ENCODE assay signal across 8 cellular contexts in the genomic region with DNA sequence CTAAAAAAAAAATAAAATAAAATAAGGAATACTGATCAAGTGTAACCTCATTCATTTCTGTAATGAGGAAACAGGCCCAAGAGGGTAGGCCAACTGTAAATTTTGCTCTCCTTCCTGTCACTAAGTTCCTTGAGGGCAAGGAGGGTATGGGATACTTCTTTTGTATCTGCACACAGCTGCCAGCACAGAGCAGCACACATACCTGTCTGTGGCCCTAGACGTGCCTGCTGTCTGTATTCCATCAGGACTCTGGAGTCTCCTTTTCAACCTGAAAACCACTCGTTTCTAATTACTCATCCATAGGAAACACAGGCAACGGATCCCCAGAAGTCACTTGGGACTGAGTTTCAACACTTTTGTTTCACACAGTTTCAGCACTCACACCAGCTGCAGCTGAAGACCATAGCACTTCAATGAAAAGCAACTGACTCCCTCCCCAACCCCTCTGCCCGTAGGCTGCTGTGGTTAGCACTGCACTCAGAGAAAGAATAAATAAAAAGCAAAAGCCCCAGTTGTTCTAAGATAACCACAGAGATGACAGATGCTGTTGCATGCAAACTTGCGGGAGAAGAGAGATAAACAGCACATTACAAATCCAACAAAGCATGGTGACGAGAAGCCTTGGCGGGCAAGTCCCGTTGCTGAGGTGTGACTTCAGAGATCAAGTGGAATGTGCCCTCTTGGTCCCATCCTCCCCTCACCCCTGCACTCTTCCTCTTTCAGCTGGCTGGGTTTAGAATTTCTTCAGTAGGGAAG. TPM values are rescaled to one million over a fixed set of nuclear protein-coding genes. Genes with fewer than 3 reads are reported as not detected.
DNase-seq lines count a peak whose midpoint lies in the region; ATAC-seq and TF ChIP-seq lines count a peak whose summit lies in the region.

No MANE protein-coding gene starts in this region.

- H2AFZ ChIP-seq in smooth muscle cell (ENCODE audit: low read depth) = no peak overlapping the region

- DNase-seq in Right ventricle myocardium superior (no peak), right atrium auricular region (ENCODE audit: low spot score) (no peak), T-helper 17 cell (peak in 1 of 3 donors; percentile 17), left lung (no peak), smooth muscle cell (lab: John Stamatoyannopoulos, UW; ENCODE audit: unreplicated experiment) (no peak), iPS-NIHi7 (ENCODE audit: extremely low spot score) (no peak), NCI-H1105 treated with DMSO at 0.1 percent for 48 hours (lab: John Stamatoyannopoulos, UW) (no peak)

- no peak overlapping the region for H3K4me3 ChIP-seq in right atrium auricular region
- no peak overlapping the region for H3K4me3 ChIP-seq in left lung
- H3K4me3 ChIP-seq in smooth muscle cell = no peak overlapping the region

- H3K9ac ChIP-seq in smooth muscle cell (ENCODE audit: low read depth) = no peak overlapping the region

- H3K4me2 ChIP-seq in smooth muscle cell = no peak overlapping the region

- peaks cover 33% of the 10 kb centered on the region for H3K4me1 Mint-ChIP-seq in T-helper 17 cell

- H3K79me2 ChIP-seq in smooth muscle cell (ENCODE audit: low read depth) = no peaks in the 10 kb centered on the region

- H3K36me3 ChIP-seq in right atrium auricular region (no peaks in the 10 kb centered on the region), left lung (peaks cover 0 to 8% of the 10 kb centered on the region in 2 donors), smooth muscle cell (ENCODE audit: low read depth) (no peaks in the 10 kb centered on the region)

- peak overlapping the region; percentile 90 for H3K27ac Mint-ChIP-seq in T-helper 17 cell

- H3K27me3 ChIP-seq in right atrium auricular region = no peaks in the 10 kb centered on the region
- no peaks in the 10 kb centered on the region for H3K27me3 ChIP-seq in left lung
- no peaks in the 10 kb centered on the region for H3K27me3 ChIP-seq in smooth muscle cell (ENCODE audit: low read depth)

- H3K36me3 Mint-ChIP-seq in T-helper 17 cell (ENCODE audit: low read depth) = peaks cover 16% of the 10 kb centered on the region

- TF ChIP-seq CTCF in right atrium auricular region (IDR thresholded peaks at IDR 0.05) (no peak), left lung (IDR thresholded peaks at IDR 0.05) (no peak), smooth muscle cell (IDR thresholded peaks at IDR 0.05; ENCODE audit: borderline replicate concordance, insufficient read depth, poor library complexity, severe bottlenecking) (no peak)

- ATAC-seq in Right ventricle myocardium superior (ENCODE audit: poor library complexity) (peak; percentile 63), HG03159 (IDR thresholded peaks at IDR 0.05; ENCODE audit: unreplicated experiment) (peak; percentile 79), T-helper 17 cell (peak; percentile 88), left lung (peak; percentile 8)

- peaks cover 0 to 15% of the 10 kb centered on the region in 2 donors for H3K4me1 ChIP-seq in right atrium auricular region
- peaks cover 0 to 35% of the 10 kb centered on the region in 2 donors for H3K4me1 ChIP-seq in left lung
- peaks cover 8% of the 10 kb centered on the region for H3K4me1 ChIP-seq in smooth muscle cell (ENCODE audit: low read depth)

- WGBS in smooth muscle cell (ENCODE audit: low lambda C conversion rate) = 21% methylated on average over 8 of the region's 8 CpGs

- peak overlapping the region; percentile 33 for H3K4me3 Mint-ChIP-seq in T-helper 17 cell

- intact Hi-C loops in Right ventricle myocardium superior (cut with DNase I) = no loop called here
- intact Hi-C loops in left lung (cut with DNase I) = no loop called here

- H3K9me3 ChIP-seq in right atrium auricular region (no peaks in the 10 kb centered on the region), T-helper 17 cell (ENCODE audit: control insufficient read depth, low read length, poor library complexity, severe bottlenecking) (peaks cover 2% of the 10 kb centered on the region), left lung (no peaks in the 10 kb centered on the region), smooth muscle cell (replicated peaks; ENCODE audit: low read depth) (no peaks in the 10 kb centered on the region)

- H3K27ac ChIP-seq in right atrium auricular region (no peak overlapping the region), left lung (peak overlapping the region in 1 of 2 donors; percentile 84), smooth muscle cell (ENCODE audit: low read depth) (no peak overlapping the region)

- peaks cover 4% of the 10 kb centered on the region for H4K20me1 ChIP-seq in smooth muscle cell (ENCODE audit: low read depth)

- H3F3A ChIP-seq in smooth muscle cell (ENCODE audit: low read depth) = peaks cover 4% of the 10 kb centered on the region

- H3K27me3 Mint-ChIP-seq in T-helper 17 cell = no peaks in the 10 kb centered on the region

RNA-seq across cellular contexts. Expression of a gene that starts 24.9 kb away (rescaled TPM):
- 5.2 TPM for total RNA-seq in Right ventricle myocardium superior
- 10 to 100 TPM in 1 of 2 donors, 1 to 10 TPM in 1; 6.0 to 10.9 TPM for total RNA-seq in right atrium auricular region
- total RNA-seq in T-helper 17 cell = 10 to 100 TPM; 52.8 to 54.8 TPM
- 1 to 10 TPM; 3.6 to 6.5 TPM for total RNA-seq in left lung
- 0.99 and 1.0 TPM in 2 replicates for total RNA-seq in smooth muscle cell
- polyA plus RNA-seq in smooth muscle cell = 1.3 and 1.7 TPM in 2 replicates

Comparison
In these comparisons a context has a peak if more than half of its experiments do, and no peak if none do; other contexts are left out.
1. ATAC-seq: peak in every context shown above with its lines; median percentile 88 in T-helper 17 cell; 79 in HG03159; 63 in Right ventricle myocardium superior; 8 in left lung.